In the genomic region with DNA sequence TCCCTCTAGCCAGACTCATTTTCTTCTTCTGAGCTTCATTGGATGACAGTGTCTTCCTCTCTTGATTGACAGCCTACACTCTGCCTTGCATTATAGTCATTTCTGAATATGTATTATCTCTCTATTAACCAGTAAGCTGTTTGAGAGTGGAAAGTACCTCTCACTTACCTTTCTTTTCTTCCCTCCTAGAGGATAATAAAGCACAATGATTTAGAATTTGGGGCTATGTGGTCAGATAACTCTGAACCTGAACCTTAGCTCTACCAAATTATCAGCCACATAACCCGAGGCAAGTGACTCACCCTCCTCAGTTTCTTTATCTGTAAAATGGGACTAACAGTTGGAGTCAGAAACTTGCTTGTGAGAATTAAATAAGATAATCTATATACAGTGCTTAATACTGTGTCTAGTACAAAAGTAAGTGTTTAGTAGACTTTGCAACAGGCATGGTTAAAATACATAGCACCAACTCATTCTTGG, we compare ENCODE assay signal across 1 cellular context.
TF ChIP-seq lines count a peak whose summit lies in the region.

No MANE protein-coding gene starts in this region.

TF ChIP-seq in IMR-90, 13 proteins besides CTCF, POLR2A, EP300 and RAD21:
- TF ChIP-seq MAFK (IDR thresholded peaks at IDR 0.05; ENCODE audit: low read depth, low read length) (no peak), USF2 (IDR thresholded peaks at IDR 0.05; ENCODE audit: low read depth, low read length) (no peak), RCOR1 (IDR thresholded peaks at IDR 0.05; ENCODE audit: insufficient replicate concordance, low read length) (no peak), CHD1 (IDR thresholded peaks at IDR 0.05; ENCODE audit: low read depth, low read length) (no peak), ELK1 (IDR thresholded peaks at IDR 0.05; ENCODE audit: borderline replicate concordance, low read depth, low read length) (no peak), NFE2L2 (IDR thresholded peaks at IDR 0.05; ENCODE audit: low read depth, low read length) (no peak), CEBPB (IDR thresholded peaks at IDR 0.05; ENCODE audit: low read depth, low read length) (no peak), BHLHE40 (IDR thresholded peaks at IDR 0.05; ENCODE audit: low read depth, low read length) (no peak), RFX5 (IDR thresholded peaks at IDR 0.05; ENCODE audit: low read depth, low read length) (no peak), MAZ (IDR thresholded peaks at IDR 0.05; ENCODE audit: borderline replicate concordance, low read depth, low read length) (no peak), MXI1 (IDR thresholded peaks at IDR 0.05; ENCODE audit: borderline replicate concordance, low read depth, low read length) (no peak), FOS (IDR thresholded peaks at IDR 0.05; ENCODE audit: low read depth, low read length) (no peak), SMC3 (IDR thresholded peaks at IDR 0.05; ENCODE audit: low read depth, low read length) (no peak)
